ENCODE assay signal across 8 cellular contexts in genomic region chr17:59641799-59642484, GRCh38. TPM values are rescaled to one million over a fixed set of nuclear protein-coding genes. Genes with fewer than 3 reads are reported as not detected.
DNase-seq lines count a peak whose midpoint lies in the region; ATAC-seq and TF ChIP-seq lines count a peak whose summit lies in the region.

No MANE protein-coding gene starts in this region.

- peaks cover 89% of the 10 kb centered on the region for H3K79me2 ChIP-seq in DND-41 (ENCODE audit: insufficient read depth, low read length)

- H3K4me2 ChIP-seq in DND-41 (ENCODE audit: insufficient read depth, low read length): peak overlapping the region; percentile 55

- H2AFZ ChIP-seq in DND-41 (ENCODE audit: low read depth, low read length): no peak overlapping the region

- H3K9me3 ChIP-seq in DND-41 (ENCODE audit: insufficient read depth, low read length, severe bottlenecking) (no peaks in the 10 kb centered on the region), stomach (no peaks in the 10 kb centered on the region), suprapubic skin (no peaks in the 10 kb centered on the region)

- DNase-seq in DND-41: no peak
- DNase-seq in stomach: no peak
- no peak for DNase-seq in NCI-H226
- no peak for DNase-seq in suprapubic skin (ENCODE audit: low spot score in 2 of 2)
- DNase-seq in middle frontal gyrus (ENCODE audit: extremely low spot score, low spot score): no peak

- peaks cover 73% of the 10 kb centered on the region for H4K20me1 ChIP-seq in DND-41 (ENCODE audit: insufficient read depth, low read length)

- no peak overlapping the region for H3K9ac ChIP-seq in DND-41 (ENCODE audit: low read depth, low read length)

- intact Hi-C loops in stomach (cut with DNase I; ENCODE audit: low total_unique reads): no loop called here

- no peak overlapping the region for H3K4me3 ChIP-seq in DND-41 (ENCODE audit: low read depth in 1 of 2, low read length in 2 of 2)
- H3K4me3 ChIP-seq in stomach: no peak overlapping the region
- H3K4me3 ChIP-seq in suprapubic skin: no peak overlapping the region

- H3K9me3 Mint-ChIP-seq in activated naive CD8-positive, alpha-beta T cell (ENCODE audit: low read depth): no peaks in the 10 kb centered on the region

- no peak for TF ChIP-seq CTCF in DND-41 (IDR thresholded peaks at IDR 0.05; ENCODE audit: borderline replicate concordance, extremely low read depth, low read length, poor library complexity, severe bottlenecking)
- TF ChIP-seq CTCF in stomach (IDR thresholded peaks at IDR 0.05): no peak
- TF ChIP-seq CTCF in suprapubic skin (IDR thresholded peaks at IDR 0.05): no peak

- WGBS in stomach, 5 donors: 14 to 44% (median 25%) methylated on average over 2 of the region's 2 CpGs
- 39% methylated on average over 2 of the region's 2 CpGs for WGBS in suprapubic skin

- H3K4me3 Mint-ChIP-seq in activated naive CD8-positive, alpha-beta T cell: peak overlapping the region; percentile 72

- H3K4me1 ChIP-seq in DND-41 (ENCODE audit: insufficient read depth, low read length) (peaks cover 44% of the 10 kb centered on the region), stomach (peaks cover 34 to 85% (median 62%) of the 10 kb centered on the region in 4 donors), suprapubic skin (peaks cover 37% of the 10 kb centered on the region)

- TF ChIP-seq EP300 in stomach (IDR thresholded peaks at IDR 0.05) (no peak), suprapubic skin (IDR thresholded peaks at IDR 0.05) (no peak)

- H3K27ac Mint-ChIP-seq in activated naive CD8-positive, alpha-beta T cell: peak overlapping the region; percentile 36

- H3K36me3 ChIP-seq in DND-41 (ENCODE audit: insufficient read depth, low read length) (peaks cover 40% of the 10 kb centered on the region), stomach (peaks cover 10 to 29% (median 25%) of the 10 kb centered on the region in 4 donors), suprapubic skin (peaks cover 25% of the 10 kb centered on the region)

- ATAC-seq in DND-41 (ENCODE audit: insufficient read depth, low read depth): peak; percentile 96
- peak; percentile 71 for ATAC-seq in GM21360 (IDR thresholded peaks at IDR 0.05; ENCODE audit: unreplicated experiment)
- peak; percentile 85 for ATAC-seq in HG03521 (IDR thresholded peaks at IDR 0.05; ENCODE audit: unreplicated experiment)

- peaks cover 62% of the 10 kb centered on the region for H3K4me1 Mint-ChIP-seq in activated naive CD8-positive, alpha-beta T cell (ENCODE audit: low read depth)

- peaks cover 8% of the 10 kb centered on the region for H3K36me3 Mint-ChIP-seq in activated naive CD8-positive, alpha-beta T cell

- TF ChIP-seq POLR2A in stomach (IDR thresholded peaks at IDR 0.05) (no peak), suprapubic skin (IDR thresholded peaks at IDR 0.05) (no peak)

- peak overlapping the region; percentile 51 for H3K27ac ChIP-seq in DND-41 (ENCODE audit: low read length)
- H3K27ac ChIP-seq in stomach: peak overlapping the region in 3 of 5 donors; percentile 21 to 58 (median 31)
- H3K27ac ChIP-seq in suprapubic skin: no peak overlapping the region

- no peaks in the 10 kb centered on the region for H3K27me3 Mint-ChIP-seq in activated naive CD8-positive, alpha-beta T cell

- H3K27me3 ChIP-seq in DND-41 (ENCODE audit: insufficient read depth, low read length, poor library complexity): no peaks in the 10 kb centered on the region
- H3K27me3 ChIP-seq in stomach: no peaks in the 10 kb centered on the region
- no peaks in the 10 kb centered on the region for H3K27me3 ChIP-seq in suprapubic skin

RNA-seq across cellular contexts. Expression of gene CLTC, which starts 22.2 kb away (rescaled TPM):
- total RNA-seq in stomach (100 to 1,000 TPM; 129 to 363 (median 207) TPM), suprapubic skin (100 to 1,000 TPM in 3 of 4 donors, 10 to 100 TPM in 1; 99.2 to 178 (median 152) TPM)
- 10 to 100 TPM; 38.5 to 79.3 (median 40.8) TPM for polyA plus RNA-seq in stomach
